In genomic region chr4:107388736-107389135, GRCh38 we compare ENCODE assay signal across 29 cellular contexts.
DNase-seq lines count a peak whose midpoint lies in the region; ATAC-seq and TF ChIP-seq lines count a peak whose summit lies in the region.
"Had no signal": no experiment of that assay in that cellular context is flagged by ENCODE, and none has a peak within 500 bp of the region (broad histone marks: within the 10 kb centered on the region; RNA-seq: fewer than 3 reads in every experiment).

No MANE protein-coding gene starts in this region.

- intact Hi-C loops in head of caudate nucleus (cut with DNase I), result no loop called here

- no peak overlapping the region for H3K4me3 ChIP-seq in SK-N-MC
- H3K4me3 ChIP-seq: A549; BLaER1 treated with 17β-estradiol and CSF1 and Interleukin-3, amounts not matched to agents 10 nM and 100 nM; esophagus muscularis mucosa; HAP-1; pancreas; right lobe of liver had no signal

- ATAC-seq in GM18519 (IDR thresholded peaks at IDR 0.05; ENCODE audit: low FRiP score, unreplicated experiment), result peak; percentile 63
- peak; percentile 81 for ATAC-seq in GM21360 (IDR thresholded peaks at IDR 0.05; ENCODE audit: unreplicated experiment)
- ATAC-seq in HG02870 (IDR thresholded peaks at IDR 0.05; ENCODE audit: unreplicated experiment), result peak; percentile 59
- ATAC-seq: A549; left cardiac atrium; naive thymus-derived CD4-positive, alpha-beta T cell; pancreas; right lobe of liver; SK-N-SH treated with all-trans-retinoic acid at 6 μM for 48 hours; WTC11 had no signal

- H3K27ac ChIP-seq in SK-N-MC, result peak overlapping the region; percentile 99; the same call in 1 of the 2 replicates
- H3K27ac ChIP-seq: A549; BLaER1 treated with 17β-estradiol and CSF1 and Interleukin-3, amounts not matched to agents 10 nM and 100 nM; brain microvascular endothelial cell; esophagus muscularis mucosa; pancreas; right lobe of liver; RWPE1 had no signal

- no peak for TF ChIP-seq CTCF in GM10248 (IDR thresholded peaks at IDR 0.05; ENCODE audit: control extremely low read depth, extremely low read depth, low read depth, missing control alignments)

- DNase-seq in SK-N-MC (ENCODE audit: low read depth, low spot score) (no peak), head of caudate nucleus (no peak), GM10248 (ENCODE audit: extremely low spot score) (no peak), NOMO-1 (lab: John Stamatoyannopoulos, UW; ENCODE audit: unreplicated experiment in 2 of 2) (no peak), DMS79 treated with DMSO at 0.1 percent for 48 hours (lab: John Stamatoyannopoulos, UW) (no peak)
- DNase-seq: activated CD4-positive, alpha-beta T cell treated with anti-CD3 and anti-CD28 coated beads, Interleukin-2, amount 50 U/mL, for 4 hours; activated CD8-positive, alpha-beta memory T cell treated with anti-CD3 and anti-CD28 coated beads, Interleukin-2, amount 50 U/mL, for 48 hours; activated gamma-delta T cell; brain microvascular endothelial cell; Calu3; effector memory CD4-positive, alpha-beta T cell; left cardiac atrium; naive thymus-derived CD4-positive, alpha-beta T cell; NCI-H1092 treated with DMSO at 0.1 percent for 48 hours; NCI-H2081; NCI-H446 treated with DMSO at 0.1 percent for 48 hours; pancreas; right lobe of liver; T-helper 9 cell had no signal

- H3K9ac ChIP-seq in SK-N-MC (ENCODE audit: insufficient read length), result no peak overlapping the region
- H3K9ac ChIP-seq: BLaER1 treated with 17β-estradiol and CSF1 and Interleukin-3, amounts not matched to agents 10 nM and 100 nM had no signal

- CTCF ChIA-PET in GM10248 (lab: Yijun Ruan, JAX), result no interaction called here

- POLR2A ChIA-PET in GM10248 (lab: Yijun Ruan, JAX), result no interaction called here

- no peaks in the 10 kb centered on the region for H3K9me3 ChIP-seq in SK-N-MC (ENCODE audit: low read depth, low read length)
- H3K9me3 ChIP-seq: A549, esophagus muscularis mucosa, HAP-1, pancreas, right lobe of liver had no signal

- no peaks in the 10 kb centered on the region for H3K36me3 ChIP-seq in SK-N-MC (ENCODE audit: insufficient read depth, low read length)
- H3K36me3 ChIP-seq: BLaER1 treated with 17β-estradiol and CSF1 and Interleukin-3, amounts not matched to agents 10 nM and 100 nM; brain microvascular endothelial cell; esophagus muscularis mucosa; HAP-1; pancreas; right lobe of liver had no signal
